ENCODE assay signal across 20 cellular contexts in genomic region chr12:127078577-127079350, GRCh38.
"Had no signal": no experiment of that assay in that cellular context is flagged by ENCODE, and none has a peak within 500 bp of the region (broad histone marks: within the 10 kb centered on the region; RNA-seq: fewer than 3 reads in every experiment).

No MANE protein-coding gene starts in this region.

- H3K27ac Mint-ChIP-seq: activated CD4-positive, alpha-beta T cell treated with anti-CD3 and anti-CD28 coated beads, Interleukin-2, amount 10 ng/mL, durations not matched to agents 7 days and 5 days; activated naive CD4-positive, alpha-beta T cell treated with anti-CD3 and anti-CD28 coated beads, Interleukin-2, amount 50 U/mL, for 24 hours; activated T-cell treated with anti-CD3 and anti-CD28 coated beads, Interleukin-2, amount 50 U/mL, for 72 hours; naive thymus-derived CD4-positive, alpha-beta T cell had no signal

- DNase-seq: activated CD4-positive, alpha-beta T cell treated with anti-CD3 and anti-CD28 coated beads, Interleukin-2, amount 10 ng/mL, durations not matched to agents 7 days and 5 days; activated CD8-positive, alpha-beta memory T cell treated with anti-CD3 and anti-CD28 coated beads, Interleukin-2, amount 50 U/mL, for 4 hours; activated effector memory CD4-positive, alpha-beta T cell treated with anti-CD3 and anti-CD28 coated beads, Interleukin-2, amount 50 U/mL, for 16 hours; activated T-cell treated with anti-CD3 and anti-CD28 coated beads, Interleukin-2, amount 50 U/mL, for 72 hours; adrenal gland; cortex of kidney; effector CD4-positive, alpha-beta T cell; foreskin keratinocyte; kidney; left lung; mesenchymal stem cell; naive thymus-derived CD4-positive, alpha-beta T cell; right cardiac atrium; stimulated activated naive CD8-positive, alpha-beta T cell treated with anti-CD3 and anti-CD28 coated beads, Interleukin-15, Interleukin-2, amounts not matched to agents 100 U/mL and 50 U/mL, for 24 hours; T1000; tibial artery had no signal

- H3K9me3 Mint-ChIP-seq: activated CD4-positive, alpha-beta T cell treated with anti-CD3 and anti-CD28 coated beads, Interleukin-2, amount 10 ng/mL, durations not matched to agents 7 days and 5 days; activated naive CD4-positive, alpha-beta T cell treated with anti-CD3 and anti-CD28 coated beads, Interleukin-2, amount 50 U/mL, for 24 hours had no signal

- H3K4me3 ChIP-seq: adrenal gland, breast epithelium, left lung, prostate gland, skin epidermis, tibial artery had no signal

- H3K27ac ChIP-seq: breast epithelium, foreskin keratinocyte, left lung, prostate gland, skin epidermis, tibial artery had no signal

- H3K4me1 ChIP-seq: adrenal gland, prostate gland, tibial artery had no signal

- H3K9me3 ChIP-seq: adrenal gland, breast epithelium, left lung, prostate gland, tibial artery had no signal

- H3K36me3 Mint-ChIP-seq: activated naive CD4-positive, alpha-beta T cell treated with anti-CD3 and anti-CD28 coated beads, Interleukin-2, amount 50 U/mL, for 24 hours had no signal

- H3K36me3 ChIP-seq: adrenal gland, breast epithelium, left lung, prostate gland, tibial artery had no signal

- H3K27me3 ChIP-seq: adrenal gland, breast epithelium, foreskin keratinocyte, left lung had no signal

- H3K4me3 Mint-ChIP-seq: activated CD4-positive, alpha-beta T cell treated with anti-CD3 and anti-CD28 coated beads, Interleukin-2, amount 10 ng/mL, durations not matched to agents 7 days and 5 days; activated naive CD4-positive, alpha-beta T cell treated with anti-CD3 and anti-CD28 coated beads, Interleukin-2, amount 50 U/mL, for 24 hours; activated T-cell treated with anti-CD3 and anti-CD28 coated beads, Interleukin-2, amount 50 U/mL, for 72 hours had no signal
